20 cellular contexts compared by ENCODE assay signal in the genomic region with DNA sequence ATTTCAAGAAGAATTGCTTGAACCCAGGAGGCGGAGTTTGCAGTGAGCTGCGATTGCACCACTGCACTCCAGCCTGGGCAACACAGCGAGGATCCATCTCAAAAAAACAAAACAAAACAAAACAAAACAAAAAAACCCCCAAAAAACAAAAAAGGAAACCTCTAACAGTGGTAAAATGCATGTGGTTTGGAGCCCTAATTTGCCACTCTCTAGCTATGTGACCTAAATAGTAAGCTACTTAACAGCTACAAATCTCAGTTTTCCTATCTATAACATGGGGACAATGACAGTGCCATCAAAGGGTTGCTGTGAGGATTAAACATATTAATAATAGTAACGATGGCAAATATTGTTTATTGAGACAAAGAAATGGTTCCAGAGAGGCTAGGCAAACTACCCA.
"Had no signal": no experiment of that assay in that cellular context is flagged by ENCODE, and none has a peak within 500 bp of the region (broad histone marks: within the 10 kb centered on the region; RNA-seq: fewer than 3 reads in every experiment).

No MANE protein-coding gene starts in this region.

- H3K9ac ChIP-seq: neural progenitor cell had no signal

- H3K27ac ChIP-seq: ascending aorta, esophagus muscularis mucosa, neural progenitor cell, ovary, sigmoid colon, transverse colon, WERI-Rb-1 had no signal

- H3K4me1 Mint-ChIP-seq: stimulated activated memory B cell treated with anti-CD40 and anti-IgM and Interleukin-4, amounts not matched to agents 10 μg/mL and 1 μg/mL and 100 μg/mL, for 72 hours had no signal

- H3K27me3 ChIP-seq: ascending aorta, dorsolateral prefrontal cortex, esophagus muscularis mucosa, neural progenitor cell, ovary, sigmoid colon, transverse colon had no signal

- H3K9me3 ChIP-seq: ascending aorta, esophagus muscularis mucosa, left ventricle myocardium inferior, ovary, sigmoid colon, transverse colon had no signal

- H3K4me3 ChIP-seq: ascending aorta, dorsolateral prefrontal cortex, esophagus muscularis mucosa, left ventricle myocardium inferior, neural progenitor cell, ovary, sigmoid colon, transverse colon had no signal

- H3K9me3 Mint-ChIP-seq: activated CD4-positive, alpha-beta memory T cell treated with anti-CD3 and anti-CD28 coated beads for 36 hours; activated naive CD4-positive, alpha-beta T cell treated with anti-CD3 and anti-CD28 coated beads for 36 hours; activated naive CD8-positive, alpha-beta T cell treated with anti-CD3 and anti-CD28 coated beads, Interleukin-2, amount 50 U/mL, for 24 hours; activated T-helper 2 cell treated with anti-CD3 and anti-CD28 coated beads, Interferon-gamma antibody, Interleukin-2, Interleukin-4, amounts not matched to agents 10 μg/mL and 5 μg/mL and 100 μg/mL, durations not matched to agents 14 hours and 24 hours and 36 hours; neural progenitor cell; stimulated activated memory B cell treated with anti-CD40 and anti-IgM and Interleukin-4, amounts not matched to agents 10 μg/mL and 1 μg/mL and 100 μg/mL, for 72 hours; T-cell had no signal

- H3K36me3 Mint-ChIP-seq: activated CD4-positive, alpha-beta memory T cell treated with anti-CD3 and anti-CD28 coated beads for 36 hours; activated CD8-positive, alpha-beta memory T cell treated with anti-CD3 and anti-CD28 coated beads, Interleukin-2, amount 10 ng/mL, durations not matched to agents 7 days and 5 days; neural progenitor cell; stimulated activated memory B cell treated with anti-CD40 and anti-IgM and Interleukin-4, amounts not matched to agents 10 μg/mL and 1 μg/mL and 100 μg/mL, for 72 hours; T-cell had no signal

- H3K36me3 ChIP-seq: ascending aorta, esophagus muscularis mucosa, left ventricle myocardium inferior, neural progenitor cell, ovary, sigmoid colon, transverse colon, WERI-Rb-1 had no signal

- DNase-seq: activated CD4-positive, alpha-beta memory T cell treated with anti-CD3 and anti-CD28 coated beads for 36 hours; activated CD4-positive, alpha-beta T cell treated with anti-CD3 and anti-CD28 coated beads for 36 hours; activated CD8-positive, alpha-beta memory T cell treated with anti-CD3 and anti-CD28 coated beads, Interleukin-2, amount 10 ng/mL, durations not matched to agents 7 days and 5 days; activated naive CD4-positive, alpha-beta T cell treated with anti-CD3 and anti-CD28 coated beads for 36 hours; activated naive CD8-positive, alpha-beta T cell treated with anti-CD3 and anti-CD28 coated beads, Interleukin-2, amount 50 U/mL, for 24 hours; activated T-cell treated with anti-CD3 and anti-CD28 coated beads, Interleukin-2, amount 50 U/mL, for 1 hour; dorsolateral prefrontal cortex; hippocampal formation; left ventricle myocardium inferior; ovary; sigmoid colon; stimulated activated CD4-positive, alpha-beta T cell treated with anti-CD3 and anti-CD28 coated beads, Interleukin-2, amount 100 ng/mL, for 24 hours; T-cell; transverse colon; WERI-Rb-1 had no signal

- ATAC-seq: activated CD4-positive, alpha-beta T cell treated with anti-CD3 and anti-CD28 coated beads for 36 hours; activated CD8-positive, alpha-beta memory T cell treated with anti-CD3 and anti-CD28 coated beads, Interleukin-2, amount 10 ng/mL, durations not matched to agents 7 days and 5 days; activated naive CD8-positive, alpha-beta T cell treated with anti-CD3 and anti-CD28 coated beads, Interleukin-2, amount 50 U/mL, for 24 hours; stimulated activated memory B cell treated with anti-CD40 and anti-IgM and Interleukin-4, amounts not matched to agents 10 μg/mL and 1 μg/mL and 100 μg/mL, for 72 hours; T-cell had no signal

- H3K27me3 Mint-ChIP-seq: activated CD4-positive, alpha-beta memory T cell treated with anti-CD3 and anti-CD28 coated beads for 36 hours; activated CD4-positive, alpha-beta T cell treated with anti-CD3 and anti-CD28 coated beads for 36 hours; activated CD8-positive, alpha-beta memory T cell treated with anti-CD3 and anti-CD28 coated beads, Interleukin-2, amount 10 ng/mL, durations not matched to agents 7 days and 5 days; stimulated activated memory B cell treated with anti-CD40 and anti-IgM and Interleukin-4, amounts not matched to agents 10 μg/mL and 1 μg/mL and 100 μg/mL, for 72 hours; T-cell had no signal

- H3K27ac Mint-ChIP-seq: activated CD4-positive, alpha-beta memory T cell treated with anti-CD3 and anti-CD28 coated beads for 36 hours; activated CD4-positive, alpha-beta T cell treated with anti-CD3 and anti-CD28 coated beads for 36 hours; activated CD8-positive, alpha-beta memory T cell treated with anti-CD3 and anti-CD28 coated beads, Interleukin-2, amount 10 ng/mL, durations not matched to agents 7 days and 5 days; activated naive CD4-positive, alpha-beta T cell treated with anti-CD3 and anti-CD28 coated beads for 36 hours; activated naive CD8-positive, alpha-beta T cell treated with anti-CD3 and anti-CD28 coated beads, Interleukin-2, amount 50 U/mL, for 24 hours; activated T-helper 2 cell treated with anti-CD3 and anti-CD28 coated beads, Interferon-gamma antibody, Interleukin-2, Interleukin-4, amounts not matched to agents 10 μg/mL and 5 μg/mL and 100 μg/mL, durations not matched to agents 14 hours and 24 hours and 36 hours; neural progenitor cell; stimulated activated memory B cell treated with anti-CD40 and anti-IgM and Interleukin-4, amounts not matched to agents 10 μg/mL and 1 μg/mL and 100 μg/mL, for 72 hours had no signal

- H3K4me3 Mint-ChIP-seq: activated CD4-positive, alpha-beta memory T cell treated with anti-CD3 and anti-CD28 coated beads for 36 hours; activated CD4-positive, alpha-beta T cell treated with anti-CD3 and anti-CD28 coated beads for 36 hours; activated CD8-positive, alpha-beta memory T cell treated with anti-CD3 and anti-CD28 coated beads, Interleukin-2, amount 10 ng/mL, durations not matched to agents 7 days and 5 days; activated naive CD4-positive, alpha-beta T cell treated with anti-CD3 and anti-CD28 coated beads for 36 hours; activated naive CD8-positive, alpha-beta T cell treated with anti-CD3 and anti-CD28 coated beads, Interleukin-2, amount 50 U/mL, for 24 hours; neural progenitor cell; stimulated activated memory B cell treated with anti-CD40 and anti-IgM and Interleukin-4, amounts not matched to agents 10 μg/mL and 1 μg/mL and 100 μg/mL, for 72 hours; T-cell had no signal

- H3K4me1 ChIP-seq: ascending aorta, sigmoid colon had no signal
